In the genomic region with DNA sequence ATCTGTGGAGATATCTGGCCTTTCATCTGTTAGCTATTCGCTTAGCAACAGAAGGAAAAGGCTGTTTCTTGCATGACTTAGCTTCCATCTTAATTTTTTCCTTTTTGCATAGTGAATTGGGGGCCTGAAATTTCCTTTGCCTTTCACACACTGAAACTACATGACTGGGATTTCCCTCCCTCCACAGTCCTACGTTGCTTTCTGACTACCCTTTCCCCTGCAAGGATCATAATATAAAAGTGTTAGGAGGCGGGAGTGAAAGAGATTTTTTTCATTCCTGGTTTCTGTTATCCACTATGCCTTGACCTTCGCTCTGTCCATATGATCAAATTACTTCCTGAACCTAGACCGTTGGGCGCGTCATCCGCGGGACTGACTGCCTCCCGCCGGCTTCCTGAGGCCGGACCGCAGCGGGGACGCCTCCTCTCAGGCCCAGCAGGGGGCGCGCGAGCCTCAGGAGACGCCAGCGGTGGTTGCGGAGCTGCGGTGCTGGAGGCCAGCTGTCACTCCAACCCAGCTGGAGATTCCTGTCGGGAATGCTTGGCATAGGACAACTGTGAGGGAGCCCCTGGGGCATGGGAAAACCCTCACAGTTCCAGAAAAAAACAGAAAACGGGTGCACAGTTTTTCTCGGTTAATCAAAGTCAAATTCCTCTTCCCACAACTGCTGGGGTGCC, we compare ENCODE assay signal across 8 cellular contexts. TPM values are rescaled to one million over a fixed set of nuclear protein-coding genes. Genes with fewer than 3 reads are reported as not detected.
DNase-seq lines count a peak whose midpoint lies in the region; ATAC-seq and TF ChIP-seq lines count a peak whose summit lies in the region.

No MANE protein-coding gene starts in this region.

- no peak overlapping the region for H3K27ac Mint-ChIP-seq in nephron progenitor cell

- 0 out of 2 replicates have a peak overlapping the region, but pooled peaks have one; percentile 9 for H3K9ac ChIP-seq in HUES48 (ENCODE audit: low read depth, low read length)

- no TSS peak for BruUV-seq in Panc1 (replicated peaks; lab: Mats Ljungman, UMichigan)

- H3K4me3 ChIP-seq in HUES48 (ENCODE audit: low read depth, low read length) (peak overlapping the region; percentile 53), Panc1 (ENCODE audit: low read depth in 2 of 2, low read length in 2 of 2) (0 out of 4 replicates have a peak overlapping the region, but pooled peaks of 1 of the 2 experiments have one; percentile 17), fibroblast of the aortic adventitia (ENCODE audit: low read depth, low read length) (no peak overlapping the region)

- H3K27me3 Mint-ChIP-seq in nephron progenitor cell (ENCODE audit: low read depth, poor library complexity), result peaks cover 8% of the 10 kb centered on the region

- DNase-seq in COR-L47 (lab: John Stamatoyannopoulos, UW) (peak; percentile 66), Panc1 (ENCODE audit: low read depth, low spot score) (peak; percentile 18), fibroblast of the aortic adventitia (ENCODE audit: low read depth) (peak; percentile 55), nephron progenitor cell (peak; percentile 93)
- DNase-seq in activated T-helper 1 cell treated with anti-CD3 and anti-CD28 coated beads, Interleukin-2, amount 50 U/mL, for 16 hours (ENCODE audit: low read depth in 1 of 2, low spot score in 1 of 2), result peak; percentile 15
- DNase-seq in stimulated activated naive CD8-positive, alpha-beta T cell treated with anti-CD3 and anti-CD28 coated beads, Interleukin-15, Interleukin-2, amounts not matched to agents 100 U/mL and 50 U/mL, for 24 hours, result peak; percentile 81

- peaks cover 30% of the 10 kb centered on the region for H3K4me1 Mint-ChIP-seq in nephron progenitor cell

- TF ChIP-seq CTCF in Panc1 (IDR thresholded peaks at IDR 0.05) (peak; percentile 91), fibroblast of the aortic adventitia (IDR thresholded peaks at IDR 0.05; ENCODE audit: insufficient read depth, low read length) (peak; percentile 91), nephron progenitor cell (IDR thresholded peaks at IDR 0.05) (peak; percentile 96)

- CTCF ChIA-PET in Panc1 (lab: Charles Lee), result interaction anchor here (0.7 kb wide), 1 partner anchor 455 kb away, joined by 4 read pairs; no protein-coding TSS in a partner anchor

- H3K27ac ChIP-seq in HUES48 (ENCODE audit: low read depth, low read length) (no peak overlapping the region), Panc1 (ENCODE audit: low read length) (peak overlapping the region; percentile 71; the same call in 1 of the 2 replicates)

- H3K9me3 ChIP-seq in HUES48 (ENCODE audit: control insufficient read depth, insufficient read depth, low read length) (no peaks in the 10 kb centered on the region), Panc1 (ENCODE audit: control insufficient read depth, insufficient read depth, low read depth, low read length) (no peaks in the 10 kb centered on the region)

- H3K36me3 ChIP-seq in HUES48 (ENCODE audit: control insufficient read depth, insufficient read depth, low read length) (no peaks in the 10 kb centered on the region), Panc1 (ENCODE audit: control insufficient read depth, insufficient read depth, low read length) (no peaks in the 10 kb centered on the region)

- H3K4me1 ChIP-seq in HUES48 (ENCODE audit: control insufficient read depth, insufficient read depth, low read length), result peaks cover 3% of the 10 kb centered on the region
- peaks cover 4% of the 10 kb centered on the region for H3K4me1 ChIP-seq in Panc1 (ENCODE audit: control insufficient read depth, insufficient read depth, low read length)

- POLR2A ChIA-PET in Panc1 (lab: Charles Lee), result no interaction called here

- H3K36me3 Mint-ChIP-seq in nephron progenitor cell (ENCODE audit: low read depth), result no peaks in the 10 kb centered on the region

- peak; percentile 95 for ATAC-seq in GM21367 (IDR thresholded peaks at IDR 0.05; ENCODE audit: unreplicated experiment)
- peak; percentile 99 for ATAC-seq in Panc1
- ATAC-seq in stimulated activated naive CD8-positive, alpha-beta T cell treated with anti-CD3 and anti-CD28 coated beads, Interleukin-15, Interleukin-2, amounts not matched to agents 100 U/mL and 50 U/mL, for 24 hours, result peak; percentile 78

- H3K4me3 Mint-ChIP-seq in nephron progenitor cell, result peak overlapping the region; percentile 68

- in situ Hi-C loops in Panc1 (cut with HindIII; ENCODE audit: low pct_unique_long_range_greater_than_20kb, low sequenced_read_pairs), result no loop called here

- H3K27me3 ChIP-seq in HUES48 (ENCODE audit: control insufficient read depth, insufficient read depth, low read length) (peaks cover 9% of the 10 kb centered on the region; the same call in 1 of the 2 replicates), Panc1 (ENCODE audit: control insufficient read depth, insufficient read depth, low read length) (no peaks in the 10 kb centered on the region)

- H3K9me3 Mint-ChIP-seq in nephron progenitor cell, result peaks cover 5% of the 10 kb centered on the region

- intact Hi-C loops in Panc1 (cut with micrococcal nuclease; ENCODE audit: unreplicated experiment), result loop anchor here (2.0 kb wide), 2 partner anchors 142 to 198 kb away; no protein-coding TSS in a partner anchor

RNA-seq across cellular contexts. Expression of a gene that starts 55.6 kb away (rescaled TPM):
- total RNA-seq in Panc1 (2021; ENCODE audit: unreplicated experiment) (not detected), fibroblast of the aortic adventitia (ENCODE audit: low replicate concordance) (not detected in 2 replicates)
- not detected for polyA plus RNA-seq in Panc1 (2012; ENCODE audit: insufficient read length)

Comparison
In these comparisons a context has a peak if more than half of its experiments do, and no peak if none do; other contexts are left out.
1. DNase-seq: peak in every context shown above with its lines; median percentile 93 in nephron progenitor cell; 81 in stimulated activated naive CD8-positive, alpha-beta T cell treated with anti-CD3 and anti-CD28 coated beads, Interleukin-15, Interleukin-2, amounts not matched to agents 100 U/mL and 50 U/mL, for 24 hours; 66 in COR-L47; 55 in fibroblast of the aortic adventitia; 18 in Panc1; 15 in activated T-helper 1 cell treated with anti-CD3 and anti-CD28 coated beads, Interleukin-2, amount 50 U/mL, for 16 hours.